ENCODE assay signal across 18 cellular contexts in genomic region chr10:49488056-49488455, GRCh38.
A peak's percentile ranks its signal among the peaks of the same experiment; 100 is the strongest.
DNase-seq lines count a peak whose midpoint lies in the region; ATAC-seq and TF ChIP-seq lines count a peak whose summit lies in the region.
"Had no signal": no experiment of that assay in that cellular context is flagged by ENCODE, and none has a peak within 500 bp of the region (broad histone marks: within the 10 kb centered on the region; RNA-seq: fewer than 3 reads in every experiment).

No MANE protein-coding gene starts in this region.

- no peak overlapping the region for H3K27ac Mint-ChIP-seq in nephron progenitor cell
- H3K27ac Mint-ChIP-seq: activated CD8-positive, alpha-beta memory T cell treated with anti-CD3 and anti-CD28 coated beads, Interleukin-2, amount 10 ng/mL, durations not matched to agents 7 days and 5 days; stimulated activated naive B cell treated with anti-CD40 and anti-IgM and Interleukin-4, amounts not matched to agents 10 μg/mL and 1 μg/mL and 100 μg/mL, for 72 hours; T-cell had no signal

- DNase-seq in DMS153 treated with DMSO at 0.1 percent for 48 hours (lab: John Stamatoyannopoulos, UW; ENCODE audit: unreplicated experiment) (peak; percentile 92), NCI-H146 treated with DMSO at 0.1 percent for 48 hours (lab: John Stamatoyannopoulos, UW; ENCODE audit: unreplicated experiment) (peak; percentile 35), SW480 (ENCODE audit: low spot score) (peak; percentile 62), nephron progenitor cell (peak; percentile 85), NCI-H524 (lab: John Stamatoyannopoulos, UW) (no peak), epidermal melanocyte (ENCODE audit: insufficient read length, low spot score) (no peak)
- DNase-seq in stimulated activated CD4-positive, alpha-beta T cell treated with anti-CD3 and anti-CD28 coated beads, Interleukin-1b, Interleukin-23, amount 100 ng/mL, for 48 hours: no peak
- DNase-seq: activated CD8-positive, alpha-beta memory T cell treated with anti-CD3 and anti-CD28 coated beads, Interleukin-2, amount 10 ng/mL, durations not matched to agents 7 days and 5 days; activated effector memory CD4-positive, alpha-beta T cell treated with anti-CD3 and anti-CD28 coated beads, Interleukin-2, amount 50 U/mL, for 16 hours; aorta; glutamatergic neuron; IMR-90; nucleus accumbens; Peyer's patch; stimulated activated naive B cell treated with anti-CD40 and anti-IgM and Interleukin-4, amounts not matched to agents 10 μg/mL and 1 μg/mL and 100 μg/mL, for 72 hours; T-cell had no signal

- TF ChIP-seq CTCF in nephron progenitor cell (IDR thresholded peaks at IDR 0.05): no peak

- H3K4me1 Mint-ChIP-seq in nephron progenitor cell: peaks cover 76% of the 10 kb centered on the region

- peak overlapping the region; percentile 6 for H3K4me3 Mint-ChIP-seq in nephron progenitor cell
- H3K4me3 Mint-ChIP-seq: activated CD8-positive, alpha-beta memory T cell treated with anti-CD3 and anti-CD28 coated beads, Interleukin-2, amount 10 ng/mL, durations not matched to agents 7 days and 5 days; stimulated activated naive B cell treated with anti-CD40 and anti-IgM and Interleukin-4, amounts not matched to agents 10 μg/mL and 1 μg/mL and 100 μg/mL, for 72 hours; T-cell had no signal

- no peaks in the 10 kb centered on the region for H3K9me3 Mint-ChIP-seq in nephron progenitor cell
- H3K9me3 Mint-ChIP-seq: stimulated activated naive B cell treated with anti-CD40 and anti-IgM and Interleukin-4, amounts not matched to agents 10 μg/mL and 1 μg/mL and 100 μg/mL, for 72 hours; T-cell had no signal

- no peaks in the 10 kb centered on the region for H3K27me3 Mint-ChIP-seq in nephron progenitor cell (ENCODE audit: low read depth, poor library complexity)
- H3K27me3 Mint-ChIP-seq: activated CD8-positive, alpha-beta memory T cell treated with anti-CD3 and anti-CD28 coated beads, Interleukin-2, amount 10 ng/mL, durations not matched to agents 7 days and 5 days; stimulated activated naive B cell treated with anti-CD40 and anti-IgM and Interleukin-4, amounts not matched to agents 10 μg/mL and 1 μg/mL and 100 μg/mL, for 72 hours; T-cell had no signal

- ATAC-seq in GM19324 (IDR thresholded peaks at IDR 0.05; ENCODE audit: low FRiP score, unreplicated experiment): no peak
- ATAC-seq: activated CD8-positive, alpha-beta memory T cell treated with anti-CD3 and anti-CD28 coated beads, Interleukin-2, amount 10 ng/mL, durations not matched to agents 7 days and 5 days; HCT116; stimulated activated naive B cell treated with anti-CD40 and anti-IgM and Interleukin-4, amounts not matched to agents 10 μg/mL and 1 μg/mL and 100 μg/mL, for 72 hours; T-cell had no signal

- peaks cover 3% of the 10 kb centered on the region for H3K36me3 Mint-ChIP-seq in nephron progenitor cell (ENCODE audit: low read depth)

Comparison
In these comparisons a context has a peak if more than half of its experiments do, and no peak if none do; other contexts are left out.
1. DNase-seq: peak in DMS153 treated with DMSO at 0.1 percent for 48 hours (single experiment), NCI-H146 treated with DMSO at 0.1 percent for 48 hours (single experiment), SW480 (single experiment) and nephron progenitor cell (single experiment); none in NCI-H524 (0 of 2), epidermal melanocyte (single experiment) and stimulated activated CD4-positive, alpha-beta T cell treated with anti-CD3 and anti-CD28 coated beads, Interleukin-1b, Interleukin-23, amount 100 ng/mL, for 48 hours (single experiment).